ENCODE assay signal across 14 cellular contexts in the genomic region with DNA sequence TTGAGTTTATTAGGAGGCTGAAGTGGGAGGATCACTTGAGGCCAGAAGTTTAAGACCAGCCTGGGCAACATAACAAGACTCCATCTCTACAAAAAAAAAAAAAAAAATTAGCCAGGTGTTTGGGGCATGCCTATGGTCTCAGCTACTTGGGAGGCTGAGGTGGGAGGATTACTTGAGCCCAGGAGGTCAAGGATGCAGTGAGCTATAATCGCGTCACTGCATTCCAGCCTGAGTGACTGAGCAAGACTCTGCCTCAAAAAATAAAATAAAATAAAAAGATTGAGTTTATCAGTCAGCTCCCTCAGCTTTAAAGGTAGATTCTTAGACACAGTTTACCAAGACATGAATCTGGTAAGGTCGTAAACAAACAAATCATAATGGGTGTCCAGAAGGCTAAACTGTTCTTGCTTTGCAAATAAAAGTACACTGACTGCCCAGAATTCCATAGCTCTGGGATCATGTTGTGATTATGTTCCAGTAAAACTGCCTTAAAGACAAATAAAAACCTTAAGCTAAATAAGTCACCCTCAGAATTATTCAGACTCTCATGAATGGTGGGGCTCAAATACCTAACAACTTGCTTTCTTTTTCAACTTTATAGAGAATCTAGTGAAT. TPM values are rescaled to one million over a fixed set of nuclear protein-coding genes. Genes with fewer than 3 reads are reported as not detected.
A peak's percentile ranks its signal among the peaks of the same experiment; 100 is the strongest.
DNase-seq lines count a peak whose midpoint lies in the region; ATAC-seq and TF ChIP-seq lines count a peak whose summit lies in the region.
"Had no signal": no experiment of that assay in that cellular context is flagged by ENCODE, and none has a peak within 500 bp of the region (broad histone marks: within the 10 kb centered on the region; RNA-seq: fewer than 3 reads in every experiment).

No MANE protein-coding gene starts in this region.

- TF ChIP-seq CTCF in RWPE2 (IDR thresholded peaks at IDR 0.05; ENCODE audit: poor library complexity, severe bottlenecking) = no peak
- no peak for TF ChIP-seq CTCF in fibroblast of the aortic adventitia (IDR thresholded peaks at IDR 0.05; ENCODE audit: insufficient read depth, low read length)
- TF ChIP-seq CTCF in stomach (IDR thresholded peaks at IDR 0.05) = no peak

- H3K27ac ChIP-seq in GM23248 (peak overlapping the region; percentile 78), RWPE2 (ENCODE audit: poor library complexity, severe bottlenecking) (peak overlapping the region; percentile 80), stomach (peak overlapping the region in 4 of 5 donors; percentile 45 to 73 (median 58))
- H3K27ac ChIP-seq: neural progenitor cell had no signal

- 47 to 50% methylated on average over 3 of the region's 3 CpGs for WGBS in GM23248 (ENCODE audit: low coverage in 1 of 2, low lambda C conversion rate in 2 of 2, missing lambda C conversion rate in 2 of 2), 2 experiments
- 61 to 75% (median 71%) methylated on average over 3 of the region's 3 CpGs for whole genome bisulfite sequencing in stomach, 5 donors

- peaks cover 10% of the 10 kb centered on the region for H3K4me1 ChIP-seq in GM23248 (ENCODE audit: insufficient read depth)
- peaks cover 23% of the 10 kb centered on the region for H3K4me1 ChIP-seq in RWPE2 (ENCODE audit: insufficient read depth, poor library complexity, severe bottlenecking)
- peaks cover 0 to 15% (median 4%) of the 10 kb centered on the region in 4 donors for H3K4me1 ChIP-seq in stomach

- H3K79me2 ChIP-seq in GM23248 (ENCODE audit: insufficient read depth) = no peaks in the 10 kb centered on the region

- in situ Hi-C loops in GM23248 (cut with MboI) = no loop called here

- H4K20me1 ChIP-seq in GM23248 (ENCODE audit: insufficient read depth) = no peaks in the 10 kb centered on the region

- H3K9me2 ChIP-seq in GM23248 (ENCODE audit: insufficient read depth) = no peaks in the 10 kb centered on the region

- no peak for TF ChIP-seq EP300 in stomach (IDR thresholded peaks at IDR 0.05)

- no peaks in the 10 kb centered on the region for H3K27me3 ChIP-seq in GM23248 (replicated peaks; ENCODE audit: insufficient read depth)
- no peaks in the 10 kb centered on the region for H3K27me3 ChIP-seq in RWPE2 (ENCODE audit: insufficient read depth, poor library complexity, severe bottlenecking)
- H3K27me3 ChIP-seq in stomach = peaks cover 0 to under 1% (median 0%) of the 10 kb centered on the region in 3 donors
- H3K27me3 ChIP-seq: neural progenitor cell had no signal

- H3K9me3 ChIP-seq in GM23248 (ENCODE audit: low read depth) = no peaks in the 10 kb centered on the region
- no peaks in the 10 kb centered on the region for H3K9me3 ChIP-seq in RWPE2 (ENCODE audit: severe bottlenecking)
- no peaks in the 10 kb centered on the region for H3K9me3 ChIP-seq in stomach

- ATAC-seq in RWPE2 (ENCODE audit: low read depth) = 0 out of 3 replicates have a peak, but pooled peaks have one; percentile 12
- ATAC-seq in left lobe of liver = no peak
- ATAC-seq in HG02623 (IDR thresholded peaks at IDR 0.05; ENCODE audit: unreplicated experiment) = no peak
- ATAC-seq in GM19351 (IDR thresholded peaks at IDR 0.05; ENCODE audit: unreplicated experiment) = no peak

- no peaks in the 10 kb centered on the region for H3K36me3 ChIP-seq in GM23248 (ENCODE audit: low read depth)
- H3K36me3 ChIP-seq in RWPE2 (ENCODE audit: low read depth) = no peaks in the 10 kb centered on the region
- H3K36me3 ChIP-seq in stomach = no peaks in the 10 kb centered on the region
- H3K36me3 ChIP-seq: neural progenitor cell had no signal

- peak overlapping the region; percentile 65 for H3K4me2 ChIP-seq in GM23248 (ENCODE audit: unreplicated experiment)
- H3K4me2 ChIP-seq: neural progenitor cell had no signal

- H3K9ac ChIP-seq in GM23248 = peak overlapping the region; percentile 58; the same call in 1 of the 2 replicates
- H3K9ac ChIP-seq: neural progenitor cell had no signal

- peak overlapping the region; percentile 57 for H3K4me3 ChIP-seq in GM23248
- no peak overlapping the region for H3K4me3 ChIP-seq in RWPE2 (ENCODE audit: severe bottlenecking)
- H3K4me3 ChIP-seq in fibroblast of the aortic adventitia (ENCODE audit: low read depth, low read length) = no peak overlapping the region
- no peak overlapping the region for H3K4me3 ChIP-seq in stomach
- H3K4me3 ChIP-seq: neural progenitor cell had no signal

- peaks cover 17% of the 10 kb centered on the region; the same call in 1 of the 2 replicates for H3F3A ChIP-seq in GM23248 (ENCODE audit: insufficient read depth)

- intact Hi-C loops in stomach (cut with DNase I; ENCODE audit: low total_unique reads) = no loop called here

- peak; percentile 50 for DNase-seq in GM23248
- DNase-seq in RWPE2 (ENCODE audit: low spot score) = no peak
- DNase-seq in fibroblast of the aortic adventitia (ENCODE audit: low read depth) = peak; percentile 26
- DNase-seq in stomach = no peak
- DNase-seq in left lobe of liver (ENCODE audit: low spot score) = no peak
- no peak for DNase-seq in activated effector memory CD4-positive, alpha-beta T cell treated with Interleukin-2 at 50 U/mL for 16 hours
- DNase-seq: activated B cell treated with CpG ODN at 0.5 μM for 24 hours, NCI-H1105 had no signal

- TF ChIP-seq POLR2A in stomach (IDR thresholded peaks at IDR 0.05) = no peak

- peak overlapping the region; percentile 69 for H2AFZ ChIP-seq in GM23248
- H2AFZ ChIP-seq: neural progenitor cell had no signal

RNA-seq across cellular contexts. Expression of a gene that starts 18.7 kb away (rescaled TPM):
- total RNA-seq in GM23248 (2014; rRNA removed; shearing (Covaris generic)) = 7.3 and 8.6 TPM in 2 replicates
- 20.2 and 21.0 TPM in 2 replicates for polyA plus RNA-seq in GM23248 (2016; fragmentation: Nextera tagmentation; extraction: Ambion mirVana)
- total RNA-seq in fibroblast of the aortic adventitia (ENCODE audit: low replicate concordance) = 9.8 TPM in 1 of 2 replicates, not detected in the other
- 10 to 100 TPM in 3 of 5 donors, 1 to 10 TPM in 2; 2.0 to 22.3 (median 12.3) TPM for total RNA-seq in stomach
- 10 to 100 TPM; 16.4 to 29.4 (median 19.4) TPM for polyA plus RNA-seq in stomach
- total RNA-seq in left lobe of liver = 11.2 TPM

RNA-seq across cellular contexts. Expression of a gene that starts 18.8 kb away (rescaled TPM):
- not detected in 2 replicates for total RNA-seq in GM23248 (2014; rRNA removed; shearing (Covaris generic))
- not detected in 2 replicates for polyA plus RNA-seq in GM23248 (2016; fragmentation: Nextera tagmentation; extraction: Ambion mirVana)
- not detected in 2 replicates for total RNA-seq in fibroblast of the aortic adventitia (ENCODE audit: low replicate concordance)
- total RNA-seq in stomach = not detected
- under 1 TPM in 1 of 3 donors, not detected in 2; 0.05 TPM for polyA plus RNA-seq in stomach
- total RNA-seq in left lobe of liver = not detected
- total RNA-seq: activated B cell treated with CpG ODN at 0.5 μM for 24 hours, lung microvascular endothelial cell, urinary bladder had no signal
- polyA plus RNA-seq: BJ had no signal

Comparison
In these comparisons a context has a peak if more than half of its experiments do, and no peak if none do; other contexts are left out.
1. DNase-seq: peak in GM23248 (single experiment) and fibroblast of the aortic adventitia (single experiment); none in RWPE2 (single experiment), stomach (single experiment), left lobe of liver (single experiment) and activated effector memory CD4-positive, alpha-beta T cell treated with Interleukin-2 at 50 U/mL for 16 hours (single experiment).
2. Peak in every context shown above with its lines, with median percentiles within 50 percentile points of each other: H3K27ac ChIP-seq.